ENCODE assay signal across 11 cellular contexts in the genomic region with DNA sequence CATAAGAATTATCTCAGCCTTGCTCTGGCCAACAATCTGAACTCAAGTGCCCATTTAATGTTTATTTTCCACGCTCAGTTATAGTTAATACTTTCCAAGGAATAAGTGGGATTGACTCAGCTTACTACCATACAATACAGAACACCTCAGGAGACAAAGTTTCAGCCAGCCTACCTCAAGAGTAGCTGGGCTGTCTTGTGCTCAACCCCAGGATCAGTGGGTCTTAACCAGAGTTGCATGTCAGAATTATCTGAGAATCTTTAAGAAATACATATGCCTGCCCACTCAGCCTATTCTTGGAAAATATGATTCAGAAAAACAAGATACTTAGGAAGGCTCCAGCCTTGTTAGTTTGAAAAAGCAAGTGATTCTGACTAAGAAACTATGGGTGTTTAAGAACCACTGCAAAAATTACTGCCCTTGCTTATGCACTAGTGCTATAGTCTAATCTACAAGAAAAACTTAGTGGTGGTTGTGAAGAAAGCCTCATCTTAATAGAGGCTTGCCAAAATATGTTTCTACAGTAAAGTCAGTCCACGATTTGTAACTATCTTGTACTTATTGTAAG.
"Had no signal": no experiment of that assay in that cellular context is flagged by ENCODE, and none has a peak within 500 bp of the region (broad histone marks: within the 10 kb centered on the region; RNA-seq: fewer than 3 reads in every experiment).

No MANE protein-coding gene starts in this region.

- DNase-seq: activated CD4-positive, alpha-beta T cell treated with anti-CD3 and anti-CD28 coated beads, Interleukin-2, amount 50 U/mL, for 48 hours; activated gamma-delta T cell treated with Interleukin-2 at 50 U/mL for 16 hours; erythroblast; islet precursor cell; ovary; SHP77 treated with DMSO at 0.1 percent for 48 hours; stimulated activated CD4-positive, alpha-beta T cell treated with anti-CD3 and anti-CD28 coated beads, Interleukin-12 subunit alpha, Interleukin-12 subunit beta, amount 100 ng/mL, for 4 hours; substantia nigra had no signal

- H3K9me3 ChIP-seq: ovary, tibial nerve, vagina had no signal

- H3K36me3 ChIP-seq: ovary, tibial nerve, vagina had no signal

- H3K9me3 Mint-ChIP-seq: stimulated activated memory B cell treated with anti-CD40 and anti-IgM and Interleukin-4, amounts not matched to agents 10 μg/mL and 1 μg/mL and 100 μg/mL, for 72 hours had no signal

- H3K27me3 Mint-ChIP-seq: stimulated activated memory B cell treated with anti-CD40 and anti-IgM and Interleukin-4, amounts not matched to agents 10 μg/mL and 1 μg/mL and 100 μg/mL, for 72 hours had no signal

- H3K27ac ChIP-seq: ovary, tibial nerve, vagina had no signal

- H3K4me3 ChIP-seq: ovary, tibial nerve, vagina had no signal

- H3K27me3 ChIP-seq: ovary, tibial nerve, vagina had no signal

- H3K4me1 ChIP-seq: vagina had no signal

- ATAC-seq: stimulated activated memory B cell treated with anti-CD40 and anti-IgM and Interleukin-4, amounts not matched to agents 10 μg/mL and 1 μg/mL and 100 μg/mL, for 72 hours had no signal

- H3K27ac Mint-ChIP-seq: stimulated activated memory B cell treated with anti-CD40 and anti-IgM and Interleukin-4, amounts not matched to agents 10 μg/mL and 1 μg/mL and 100 μg/mL, for 72 hours had no signal

- H3K4me3 Mint-ChIP-seq: stimulated activated memory B cell treated with anti-CD40 and anti-IgM and Interleukin-4, amounts not matched to agents 10 μg/mL and 1 μg/mL and 100 μg/mL, for 72 hours had no signal

- H3K4me1 Mint-ChIP-seq: stimulated activated memory B cell treated with anti-CD40 and anti-IgM and Interleukin-4, amounts not matched to agents 10 μg/mL and 1 μg/mL and 100 μg/mL, for 72 hours had no signal
